Comparison of ENCODE assay signal across 28 cellular contexts in the genomic region with DNA sequence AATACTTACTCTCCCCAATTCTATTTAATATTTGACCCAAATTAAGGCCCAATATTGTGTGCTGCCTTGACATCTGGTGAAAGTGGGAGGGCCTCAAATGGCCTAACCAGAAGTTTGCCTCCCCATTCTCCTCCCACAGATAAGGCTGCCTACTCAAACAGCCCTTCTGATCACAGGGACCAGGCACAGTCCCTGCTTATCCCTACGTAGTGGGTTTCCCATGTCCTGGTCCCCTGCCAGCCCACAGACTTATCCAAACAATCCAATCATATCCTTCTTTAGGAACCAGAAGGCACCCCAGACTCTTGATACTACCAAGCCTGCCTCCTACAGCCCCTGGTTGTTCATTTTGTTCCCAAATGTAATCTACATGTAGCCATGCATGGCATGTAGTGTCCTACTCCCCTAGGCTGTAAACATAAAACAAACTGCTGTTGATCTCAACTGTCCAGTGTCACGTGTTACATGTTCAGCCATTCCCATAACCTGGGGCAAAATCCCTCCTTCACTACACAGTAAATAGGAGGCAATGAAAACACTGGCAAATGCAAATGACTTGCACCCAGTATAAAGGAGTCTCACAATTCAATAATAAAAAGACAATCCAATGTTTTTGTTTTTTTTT. TPM values are rescaled to one million over a fixed set of nuclear protein-coding genes. Genes with fewer than 3 reads are reported as not detected.
A peak's percentile ranks its signal among the peaks of the same experiment; 100 is the strongest.
DNase-seq lines count a peak whose midpoint lies in the region; ATAC-seq, FAIRE-seq and TF ChIP-seq lines count a peak whose summit lies in the region.
"Had no signal": no experiment of that assay in that cellular context is flagged by ENCODE, and none has a peak within 500 bp of the region (broad histone marks: within the 10 kb centered on the region; RNA-seq: fewer than 3 reads in every experiment).

No MANE protein-coding gene starts in this region.

- no peak overlapping the region for H3K27ac ChIP-seq in CD4-positive, CD25-positive, alpha-beta regulatory T cell (ENCODE audit: insufficient read depth, low read length, poor library complexity, severe bottlenecking)
- H3K27ac ChIP-seq in HEK293 (ENCODE audit: extremely low read depth, low read depth, low read length) (no peak overlapping the region), K562 (ENCODE audit: extremely low read depth, low read depth, low read length) (peak overlapping the region; percentile 72), small intestine (ENCODE audit: low read depth in 1 of 2, low read length in 1 of 2) (no peak overlapping the region)
- H3K27ac ChIP-seq: BLaER1, esophagus squamous epithelium, gastroesophageal sphincter, prostate gland, SK-N-MC had no signal

- peaks cover 3% of the 10 kb centered on the region for H3K36me3 ChIP-seq in CD4-positive, CD25-positive, alpha-beta regulatory T cell (ENCODE audit: control insufficient read depth, insufficient read depth, low read length)
- peaks cover 0 to 5% of the 10 kb centered on the region in 2 experiments; a peak in 1 of 3 replicates for H3K36me3 ChIP-seq in HEK293 (ENCODE audit: control insufficient read depth in 2 of 2, insufficient read depth in 1 of 2, low read length in 2 of 2)
- peaks cover 9% of the 10 kb centered on the region; the same call in 1 of the 3 replicates for H3K36me3 ChIP-seq in K562 (ENCODE audit: control insufficient read depth, insufficient read depth, low read length)
- no peaks in the 10 kb centered on the region for H3K36me3 ChIP-seq in small intestine (ENCODE audit: control insufficient read depth in 2 of 2, insufficient read depth in 2 of 2, low read length in 2 of 2)
- H3K36me3 ChIP-seq: prostate gland had no signal

- H3K4me3 ChIP-seq in CD4-positive, CD25-positive, alpha-beta regulatory T cell (ENCODE audit: low read depth, low read length) = no peak overlapping the region
- H3K4me3 ChIP-seq in HEK293 (ENCODE audit: low read depth, low read length) (no peak overlapping the region), K562 (no peak overlapping the region), small intestine (ENCODE audit: low read depth in 1 of 2, low read length in 2 of 2) (no peak overlapping the region)
- H3K4me3 ChIP-seq: BLaER1, esophagus squamous epithelium, gastroesophageal sphincter, GM12878, prostate gland, SK-N-MC had no signal

- no peak for TF ChIP-seq RAD21 in K562 (CRISPR knock-in tag; conservative IDR thresholded peaks at IDR 0.05 in 1 of 2, IDR thresholded peaks at IDR 0.05 in 1 of 2)

- peaks cover 60% of the 10 kb centered on the region for H3K36me3 Mint-ChIP-seq in CD4-positive, CD25-positive, alpha-beta regulatory T cell
- peaks cover 44% of the 10 kb centered on the region for H3K36me3 Mint-ChIP-seq in neural crest cell (ENCODE audit: low read depth)

- intact Hi-C loops in K562 (cut with micrococcal nuclease) = no loop called here

- peak overlapping the region; percentile 15 to 65; a peak in 2 of 4 replicates for H3K9ac ChIP-seq in K562 (ENCODE audit: insufficient read depth in 1 of 2, low read depth in 2 of 2, low read length in 2 of 2)
- H3K9ac ChIP-seq: BLaER1 had no signal

- BruUV-seq in K562 (replicated peaks; lab: Mats Ljungman, UMichigan) = no TSS peak

- CTCF ChIA-PET in HEK293 (lab: Yijun Ruan, JAX) = interaction anchor here (0.8 kb wide), 1 partner anchor 48 kb away, joined by 3 read pairs; no protein-coding TSS in a partner anchor
- CTCF ChIA-PET in K562 (lab: Yijun Ruan, JAX; ENCODE audit: low intra/inter-chr PET ratio) = interaction anchor here (0.7 kb wide), 1 partner anchor 73 kb away, joined by 4 read pairs; no protein-coding TSS in a partner anchor

- peaks cover 0 to 1% (median 0%) of the 10 kb centered on the region in 7 donors for H3K9me3 Mint-ChIP-seq in CD4-positive, CD25-positive, alpha-beta regulatory T cell
- H3K9me3 Mint-ChIP-seq in neural crest cell = peaks cover 7% of the 10 kb centered on the region

- peak overlapping the region in 2 of 3 donors; percentile 8 to 67 for H3K27ac Mint-ChIP-seq in CD4-positive, CD25-positive, alpha-beta regulatory T cell
- H3K27ac Mint-ChIP-seq in neural crest cell (ENCODE audit: unreplicated experiment) = peak overlapping the region; percentile 5
- H3K27ac Mint-ChIP-seq: activated CD4-positive, alpha-beta T cell treated with anti-CD3 and anti-CD28 coated beads, Interleukin-2, amount 10 ng/mL, durations not matched to agents 7 days and 5 days; T-helper 17 cell had no signal

- H3K4me3 Mint-ChIP-seq in CD4-positive, CD25-positive, alpha-beta regulatory T cell = no peak overlapping the region
- H3K4me3 Mint-ChIP-seq in neural crest cell = no peak overlapping the region
- H3K4me3 Mint-ChIP-seq: activated CD4-positive, alpha-beta T cell treated with anti-CD3 and anti-CD28 coated beads, Interleukin-2, amount 10 ng/mL, durations not matched to agents 7 days and 5 days; T-helper 17 cell had no signal

- no peaks in the 10 kb centered on the region for H3K4me1 ChIP-seq in CD4-positive, CD25-positive, alpha-beta regulatory T cell (ENCODE audit: control insufficient read depth, insufficient read depth, low read length, poor library complexity, severe bottlenecking)
- H3K4me1 ChIP-seq in HEK293 (ENCODE audit: control insufficient read depth, insufficient read depth, low read length) = no peaks in the 10 kb centered on the region
- H3K4me1 ChIP-seq in K562 (replicated peaks in 1 of 2; ENCODE audit: control insufficient read depth in 2 of 2, insufficient read depth in 2 of 2, low read length in 2 of 2) = peaks cover 11 to 17% of the 10 kb centered on the region in 2 experiments; a peak in 4 of 5 replicates
- no peaks in the 10 kb centered on the region for H3K4me1 ChIP-seq in small intestine (ENCODE audit: control insufficient read depth in 2 of 2, insufficient read depth in 1 of 2, low read depth in 1 of 2, low read length in 1 of 2)
- H3K4me1 ChIP-seq: BLaER1, esophagus squamous epithelium, gastroesophageal sphincter, prostate gland had no signal

- DNase-seq in CD4-positive, CD25-positive, alpha-beta regulatory T cell = no peak
- DNase-seq in K562 (ENCODE audit: extremely low read depth in 1 of 4, low spot score in 3 of 4) (peak; percentile 50 to 78 (median 63)), neural crest cell (ENCODE audit: low read depth, low spot score) (no peak), small intestine (no peak), nucleus accumbens (lab: John Stamatoyannopoulos, UW) (no peak), GM03348 (ENCODE audit: low spot score) (no peak)
- DNase-seq in activated naive CD4-positive, alpha-beta T cell (lab: John Stamatoyannopoulos, UW) = no peak
- DNase-seq: ACHN; activated CD4-positive, alpha-beta T cell treated with anti-CD3 and anti-CD28 coated beads, Interleukin-2, amount 10 ng/mL, durations not matched to agents 7 days and 5 days; activated naive CD4-positive, alpha-beta T cell treated with anti-CD3 and anti-CD28 coated beads, Interleukin-2, amount 50 U/mL, for 16 hours; activated T-cell treated with anti-CD3 and anti-CD28 coated beads, Interleukin-2, amount 50 U/mL, for 48 hours; Calu3; DND-41; effector memory CD4-positive, alpha-beta T cell; esophagus squamous epithelium; hypothalamus; MV-4-11; NCI-H526; T-helper 17 cell had no signal

- WGBS in K562 (ENCODE audit: insufficient coverage, low coverage, missing lambda C conversion rate) = 3% methylated on average over 2 of the region's 2 CpGs
- 88 to 98% (median 89%) methylated on average over 2 of the region's 2 CpGs for WGBS in small intestine, 3 donors

- peak overlapping the region; percentile 80 for H3K4me2 ChIP-seq in K562 (ENCODE audit: insufficient read depth, low read length)
- H3K4me2 ChIP-seq: BLaER1 had no signal

- H3K79me2 ChIP-seq in K562 (ENCODE audit: control insufficient read depth, insufficient read depth, low read length) = peaks cover 37% of the 10 kb centered on the region

- no peaks in the 10 kb centered on the region for H3K9me3 ChIP-seq in CD4-positive, CD25-positive, alpha-beta regulatory T cell (ENCODE audit: control insufficient read depth in 2 of 2, low read length in 2 of 2)
- H3K9me3 ChIP-seq in HEK293 (ENCODE audit: control insufficient read depth, insufficient read depth, low read depth, low read length) (no peaks in the 10 kb centered on the region), K562 (replicated peaks; ENCODE audit: control insufficient read depth, insufficient read depth, low read depth, low read length) (no peaks in the 10 kb centered on the region), small intestine (ENCODE audit: control insufficient read depth, low read depth) (no peaks in the 10 kb centered on the region)
- H3K9me3 ChIP-seq: BLaER1, esophagus squamous epithelium, prostate gland had no signal

- no peak for ATAC-seq in CD4-positive, CD25-positive, alpha-beta regulatory T cell (ENCODE audit: low read depth in 2 of 2)
- peak; percentile 93 for ATAC-seq in K562
- ATAC-seq: gastroesophageal sphincter, GM12878, T-helper 17 cell had no signal

- no peak for TF ChIP-seq POLR2A in K562 (conservative IDR thresholded peaks at IDR 0.05)

- no peaks in the 10 kb centered on the region for H3K9me1 ChIP-seq in K562 (ENCODE audit: control insufficient read depth, insufficient read depth, low read length)

- H3K27me3 Mint-ChIP-seq in CD4-positive, CD25-positive, alpha-beta regulatory T cell = no peaks in the 10 kb centered on the region
- no peaks in the 10 kb centered on the region for H3K27me3 Mint-ChIP-seq in neural crest cell (ENCODE audit: low read depth)
- H3K27me3 Mint-ChIP-seq: activated CD4-positive, alpha-beta T cell treated with anti-CD3 and anti-CD28 coated beads, Interleukin-2, amount 10 ng/mL, durations not matched to agents 7 days and 5 days; T-helper 17 cell had no signal

- no peaks in the 10 kb centered on the region for H4K20me1 ChIP-seq in K562 (replicated peaks; ENCODE audit: control insufficient read depth, insufficient read depth, low read length)
- H4K20me1 ChIP-seq: BLaER1 had no signal

- POLR2A ChIA-PET in HEK293 (lab: Yijun Ruan, JAX) = no interaction called here
- POLR2A ChIA-PET in K562 (lab: Yijun Ruan, JAX) = interaction anchor here (1.1 to 1.2 kb wide), 2 partner anchors 22 to 745 kb away, joined by 3 read pairs; no protein-coding TSS in a partner anchor

- H3K27me3 ChIP-seq in CD4-positive, CD25-positive, alpha-beta regulatory T cell (ENCODE audit: control insufficient read depth, insufficient read depth, low read length) = no peaks in the 10 kb centered on the region
- no peaks in the 10 kb centered on the region for H3K27me3 ChIP-seq in K562 (ENCODE audit: control insufficient read depth in 2 of 2, insufficient read depth in 2 of 2, low read length in 2 of 2)
- no peaks in the 10 kb centered on the region for H3K27me3 ChIP-seq in small intestine (ENCODE audit: control insufficient read depth in 2 of 2, insufficient read depth in 2 of 2, low read length in 2 of 2)
- H3K27me3 ChIP-seq: BLaER1, esophagus squamous epithelium, gastroesophageal sphincter had no signal

- TF ChIP-seq EP300 in K562 (IDR thresholded peaks at IDR 0.05; ENCODE audit: low read length) = peak; percentile 26; the same call in 1 of the 2 replicates

- peaks cover 0 to 18% (median 12%) of the 10 kb centered on the region in 4 donors for H3K4me1 Mint-ChIP-seq in CD4-positive, CD25-positive, alpha-beta regulatory T cell
- H3K4me1 Mint-ChIP-seq in neural crest cell = no peaks in the 10 kb centered on the region

- TF ChIP-seq CTCF in HEK293 (tag by site-specific recombination; IDR thresholded peaks at IDR 0.05) (no peak), K562 (IDR thresholded peaks at IDR 0.05 in 2 of 3, conservative IDR thresholded peaks at IDR 0.05 in 1 of 3; ENCODE audit: insufficient read depth in 2 of 3, low read depth in 1 of 3, low read length in 3 of 3) (no peak), neural crest cell (conservative IDR thresholded peaks at IDR 0.05) (no peak)

- in situ Hi-C loops in K562 (cut with MboI) = no loop called here

- H2AFZ ChIP-seq in K562 (ENCODE audit: low read depth, low read length) = peak overlapping the region; percentile 61

- peak; percentile 92 for FAIRE-seq in K562 (lab: Jason Lieb, UNC)
- FAIRE-seq in small intestine (lab: Jason Lieb, UNC) = no peak
- FAIRE-seq: bronchial epithelial cell, colon, GM12878, islet of Langerhans had no signal

RNA-seq across cellular contexts. Expression of gene EEA1, which starts 49.3 kb away (rescaled TPM):
- total RNA-seq in CD4-positive, CD25-positive, alpha-beta regulatory T cell = 11.8 TPM
- polyA plus RNA-seq in CD4-positive, CD25-positive, alpha-beta regulatory T cell = 1 to 10 TPM; 5.8 to 9.0 (median 6.6) TPM
- 2.8 and 26.6 TPM in 2 replicates for total RNA-seq in K562 (2011; cell fraction: chromatin; rRNA removed; ENCODE audit: low replicate concordance)
- total RNA-seq in K562 (2011; cell fraction: nucleolus; rRNA removed) = 1.8 and 2.2 TPM in 2 replicates
- 5.1 and 6.6 TPM in 2 replicates for total RNA-seq in K562 (2011; cell fraction: nucleoplasm; rRNA removed)
- 5.7 and 7.5 TPM in 2 replicates for total RNA-seq in K562 (2014; rRNA removed)
- total RNA-seq in K562 (2014; rRNA removed; fragmentation: Illumina TruSeq; extraction: Trizol) = 13.2 and 16.8 TPM in 2 replicates
- total RNA-seq in K562 (2015; rRNA removed; fragmentation: Illumina TruSeq; extraction: Trizol) = 17.1 and 17.3 TPM in 2 replicates
- 16.5 and 18.0 TPM in 2 replicates for total RNA-seq in K562 (2021)
- 4.4 and 5.4 TPM in 2 replicates for polyA plus RNA-seq in K562 (2011; rRNA removed)
- polyA plus RNA-seq in K562 (2011; cell fraction: cytosol; rRNA removed) = 0.45 and 1.1 TPM in 2 replicates
- 3.9 and 4.0 TPM in 2 replicates for polyA plus RNA-seq in K562 (2011; cell fraction: nucleus; rRNA removed)
- polyA plus RNA-seq in K562 (2012) = 6.1 TPM in 2 replicates
- 8.1 and 12.5 TPM in 2 replicates for polyA plus RNA-seq in K562 (2014; fragmentation: Illumina TruSeq; extraction: Trizol)
- polyA plus RNA-seq in K562 (2014; fragmentation: Nextera tagmentation; extraction: Ambion mirVana) = 1 to 10 TPM; 3.5 to 4.8 TPM
- polyA plus RNA-seq in K562 (2014; rRNA removed) = 4.0 and 5.5 TPM in 2 replicates
- polyA minus RNA-seq in K562 (2011; rRNA and poly(A)+ RNA removed) = 29.0 and 36.6 TPM in 2 replicates
- polyA minus RNA-seq in K562 (2011; cell fraction: cytosol; rRNA and poly(A)+ RNA removed) = 15.2 and 15.7 TPM in 2 replicates
- polyA minus RNA-seq in K562 (2011; cell fraction: nucleus; rRNA and poly(A)+ RNA removed) = 5.8 and 14.8 TPM in 2 replicates
- 19.9 and 26.0 TPM in 2 replicates for total RNA-seq in neural crest cell
- 1 to 10 TPM; 3.0 to 4.0 (median 3.4) TPM for polyA plus RNA-seq in small intestine

Comparison
In these comparisons a context has a peak if more than half of its experiments do, and no peak if none do; other contexts are left out.
1. DNase-seq: peak in K562 (4 of 4); none in CD4-positive, CD25-positive, alpha-beta regulatory T cell (0 of 3), neural crest cell (single experiment), small intestine (single experiment), nucleus accumbens (0 of 56), activated naive CD4-positive, alpha-beta T cell (0 of 4) and GM03348 (single experiment).